ENCODE assay signal across 23 cellular contexts in genomic region chr2:10818986-10819385, GRCh38.
"Had no signal": no experiment of that assay in that cellular context is flagged by ENCODE, and none has a peak within 500 bp of the region (broad histone marks: within the 10 kb centered on the region; RNA-seq: fewer than 3 reads in every experiment).

No MANE protein-coding gene starts in this region.

- H3K27me3 ChIP-seq: Peyer's patch had no signal

- DNase-seq: IMR-90, NCI-H1092, NCI-H1105 treated with DMSO at 0.1 percent for 48 hours, NCI-H1417 treated with DMSO at 0.1 percent for 48 hours, NCI-H146, NCI-H1694 treated with DMSO at 0.1 percent for 48 hours, NCI-H1930, NCI-H2081, NCI-H2107, NCI-H2171, NCI-H226, NCI-H446, NCI-H510A, NCI-H524 treated with DMSO at 0.1 percent for 48 hours, NCI-H69, NCI-H774, PC-3, Right ventricle myocardium superior, SIG-M5 had no signal

- H3K4me3 ChIP-seq: Peyer's patch, SJSA1, SK-N-MC had no signal

- H3K4me1 ChIP-seq: Peyer's patch, SJSA1 had no signal

- ATAC-seq: HepG2, PC-3 had no signal

- H3K27ac ChIP-seq: Peyer's patch, SJSA1, SK-N-MC had no signal

- H3K9me3 ChIP-seq: Peyer's patch, SJSA1 had no signal

- H3K36me3 ChIP-seq: Peyer's patch, SJSA1 had no signal
